ENCODE assay signal across 8 cellular contexts in the genomic region with DNA sequence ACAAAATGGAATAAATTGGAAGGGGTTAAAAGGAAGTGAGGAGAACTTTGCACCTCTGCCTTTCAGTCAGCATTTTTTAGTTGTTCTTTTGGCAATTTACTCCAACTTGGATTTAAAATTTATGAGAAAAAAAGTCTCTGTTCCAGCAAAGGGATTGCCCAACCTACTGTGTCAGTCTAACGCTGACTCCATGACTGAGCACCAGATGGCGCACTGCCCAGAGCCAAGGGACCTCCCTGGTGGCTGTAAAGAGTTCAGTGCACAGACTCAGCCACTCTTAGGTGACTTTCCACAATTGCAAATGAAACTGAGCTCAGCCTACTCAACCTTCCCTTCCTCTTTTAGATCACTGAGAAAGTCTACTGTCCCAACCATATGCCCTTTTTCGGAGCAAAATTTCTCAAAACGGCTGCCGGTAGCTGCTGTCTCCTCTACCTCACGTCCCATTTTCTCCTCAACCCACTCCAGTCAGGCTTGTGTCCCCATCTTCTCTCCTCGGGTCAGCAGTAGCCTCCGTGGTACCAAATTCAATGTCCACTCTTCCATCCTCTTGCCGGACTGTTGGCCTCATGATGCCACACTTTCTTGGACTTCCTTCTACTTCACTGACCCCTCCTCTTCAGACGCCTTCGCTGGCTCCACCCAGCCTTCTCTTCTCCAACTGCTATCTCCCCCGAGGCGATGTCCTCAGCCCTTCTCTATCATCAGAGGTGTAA. TPM values are rescaled to one million over a fixed set of nuclear protein-coding genes. Genes with fewer than 3 reads are reported as not detected.
DNase-seq lines count a peak whose midpoint lies in the region; ATAC-seq and TF ChIP-seq lines count a peak whose summit lies in the region.

No MANE protein-coding gene starts in this region.

- no peak overlapping the region for H3K4me3 ChIP-seq in SJCRH30

- peak; percentile 96 for ATAC-seq in Right ventricle myocardium superior (ENCODE audit: poor library complexity)

- peak; percentile 84 for DNase-seq in H4 (ENCODE audit: low spot score)
- DNase-seq in Kasumi-1 (lab: John Stamatoyannopoulos, UW): peak; percentile 84 to 87
- peak; percentile 39 to 63 for DNase-seq in SJCRH30
- DNase-seq in activated gamma-delta T cell treated with anti-CD3 and anti-CD28 coated beads, Interleukin-2, amount 50 U/mL, for 16 hours (ENCODE audit: low read depth): peak; percentile 10
- DNase-seq in Right ventricle myocardium superior: peak; percentile 90
- DNase-seq in pulmonary artery endothelial cell (ENCODE audit: low read depth, low spot score): peak; percentile 4
- DNase-seq in cortex of kidney (lab: John Stamatoyannopoulos, UW): no peak

- H3K27ac ChIP-seq in SJCRH30: no peak overlapping the region

- no peaks in the 10 kb centered on the region for H3K4me1 ChIP-seq in SJCRH30

- peak; percentile 27 for TF ChIP-seq CTCF in GM12801 (IDR thresholded peaks at IDR 0.05; ENCODE audit: extremely low read depth, insufficient read length)

- H3K27me3 ChIP-seq in SJCRH30: no peaks in the 10 kb centered on the region

- no peaks in the 10 kb centered on the region for H3K9me3 ChIP-seq in SJCRH30 (replicated peaks)

- intact Hi-C loops in Right ventricle myocardium superior (cut with DNase I): no loop called here

- H3K36me3 ChIP-seq in SJCRH30: no peaks in the 10 kb centered on the region

RNA-seq across cellular contexts. Expression of a gene that starts 38.7 kb away (rescaled TPM):
- total RNA-seq in H4 (2014; rRNA removed; shearing (Covaris generic)): 0.37 TPM in 1 of 2 replicates, not detected in the other
- total RNA-seq in SJCRH30 (2014; rRNA removed; shearing (Covaris generic)): not detected in 2 replicates
- total RNA-seq in Right ventricle myocardium superior (not detected), pulmonary artery endothelial cell (not detected in 2 replicates)

RNA-seq across cellular contexts. Expression of a gene that starts 53.7 kb away (rescaled TPM):
- 141 and 148 TPM in 2 replicates for total RNA-seq in H4 (2014; rRNA removed; shearing (Covaris generic))
- total RNA-seq in SJCRH30 (2014; rRNA removed; shearing (Covaris generic)): 18.5 and 21.7 TPM in 2 replicates
- total RNA-seq in Right ventricle myocardium superior: 8.4 TPM
- 25.2 and 29.8 TPM in 2 replicates for total RNA-seq in pulmonary artery endothelial cell
